Comparison of ENCODE assay signal across 13 cellular contexts in genomic region chr14:50647282-50647681, GRCh38. TPM values are rescaled to one million over a fixed set of nuclear protein-coding genes. Genes with fewer than 3 reads are reported as not detected.
DNase-seq lines count a peak whose midpoint lies in the region; ATAC-seq and TF ChIP-seq lines count a peak whose summit lies in the region.
"Had no signal": no experiment of that assay in that cellular context is flagged by ENCODE, and none has a peak within 500 bp of the region (broad histone marks: within the 10 kb centered on the region; RNA-seq: fewer than 3 reads in every experiment).

No MANE protein-coding gene starts in this region.

- H3K27me3 ChIP-seq in esophagus muscularis mucosa (no peaks in the 10 kb centered on the region), esophagus squamous epithelium (no peaks in the 10 kb centered on the region)
- H3K27me3 ChIP-seq: SJSA1 had no signal

- H3K36me3 ChIP-seq in esophagus muscularis mucosa (peaks cover 0 to 13% (median 0%) of the 10 kb centered on the region in 4 donors), esophagus squamous epithelium (peaks cover 0 to 17% (median 0%) of the 10 kb centered on the region in 3 donors)

- H3K9me3 ChIP-seq in esophagus muscularis mucosa (no peaks in the 10 kb centered on the region), esophagus squamous epithelium (no peaks in the 10 kb centered on the region)
- H3K9me3 ChIP-seq: SJSA1 had no signal

- H3K4me3 Mint-ChIP-seq in activated T-cell treated with anti-CD3 and anti-CD28 coated beads, Interleukin-2, amount 50 U/mL, for 24 hours, result no peak overlapping the region
- H3K4me3 Mint-ChIP-seq: nephron had no signal

- ATAC-seq in GM18499 (IDR thresholded peaks at IDR 0.05; ENCODE audit: insufficient read depth, unreplicated experiment) (peak; percentile 63), GM21447 (IDR thresholded peaks at IDR 0.05; ENCODE audit: unreplicated experiment) (peak; percentile 96), HG03060 (IDR thresholded peaks at IDR 0.05; ENCODE audit: low read depth, unreplicated experiment) (peak; percentile 57)

- 92% methylated on average over 6 of the region's 6 CpGs for WGBS in esophagus muscularis mucosa
- 76 to 83% methylated on average over 6 of the region's 6 CpGs for WGBS in esophagus squamous epithelium, 2 donors

- TF ChIP-seq CTCF in esophagus muscularis mucosa (IDR thresholded peaks at IDR 0.05), result no peak
- no peak for TF ChIP-seq CTCF in esophagus squamous epithelium (IDR thresholded peaks at IDR 0.05)

- no peak for TF ChIP-seq EP300 in esophagus muscularis mucosa (IDR thresholded peaks at IDR 0.05)

- H3K27ac Mint-ChIP-seq in activated T-cell treated with anti-CD3 and anti-CD28 coated beads, Interleukin-2, amount 50 U/mL, for 24 hours, result no peak overlapping the region

- intact Hi-C loops in esophagus muscularis mucosa (cut with DNase I) (no loop called here), esophagus squamous epithelium (cut with DNase I) (no loop called here)

- DNase-seq in esophagus muscularis mucosa (ENCODE audit: extremely low spot score), result no peak
- DNase-seq in esophagus squamous epithelium (lab: John Stamatoyannopoulos, UW), result no peak
- no peak for DNase-seq in AML-193 (lab: John Stamatoyannopoulos, UW)
- DNase-seq in activated T-cell treated with anti-CD3 and anti-CD28 coated beads, Interleukin-2, amount 50 U/mL, for 24 hours, result no peak
- DNase-seq: activated CD4-positive, alpha-beta T cell treated with anti-CD3 and anti-CD28 coated beads, Interleukin-2, amount 50 U/mL, for 1 hour; NCI-H2171 treated with DMSO at 0.1 percent for 48 hours had no signal

- H3K36me3 Mint-ChIP-seq in activated T-cell treated with anti-CD3 and anti-CD28 coated beads, Interleukin-2, amount 50 U/mL, for 24 hours (ENCODE audit: low read depth), result peaks cover 14% of the 10 kb centered on the region

- no peaks in the 10 kb centered on the region for H3K4me1 Mint-ChIP-seq in activated T-cell treated with anti-CD3 and anti-CD28 coated beads, Interleukin-2, amount 50 U/mL, for 24 hours (ENCODE audit: low read depth)
- H3K4me1 Mint-ChIP-seq: nephron had no signal

- H3K27ac ChIP-seq in esophagus muscularis mucosa (replicated peaks in 1 of 4) (no peak overlapping the region), esophagus squamous epithelium (no peak overlapping the region)
- H3K27ac ChIP-seq: C4-2B, SJSA1 had no signal

- TF ChIP-seq POLR2A in Raji (IDR thresholded peaks at IDR 0.05; ENCODE audit: insufficient read depth, low read depth, low read length), result 0 out of 2 replicates have a peak, but pooled peaks have one; percentile 21
- no peak for TF ChIP-seq POLR2A in esophagus muscularis mucosa (IDR thresholded peaks at IDR 0.05; ENCODE audit: low read depth)
- no peak for TF ChIP-seq POLR2A in esophagus squamous epithelium (IDR thresholded peaks at IDR 0.05)

- H3K27me3 Mint-ChIP-seq in activated T-cell treated with anti-CD3 and anti-CD28 coated beads, Interleukin-2, amount 50 U/mL, for 24 hours, result no peaks in the 10 kb centered on the region

- peaks cover 10 to 22% (median 16%) of the 10 kb centered on the region in 4 donors for H3K4me1 ChIP-seq in esophagus muscularis mucosa
- H3K4me1 ChIP-seq in esophagus squamous epithelium, result peaks cover 0 to 9% (median 0%) of the 10 kb centered on the region in 3 donors

- H3K4me3 ChIP-seq in esophagus muscularis mucosa (no peak overlapping the region), esophagus squamous epithelium (no peak overlapping the region)
- H3K4me3 ChIP-seq: SJSA1 had no signal

- no peaks in the 10 kb centered on the region for H3K9me3 Mint-ChIP-seq in activated T-cell treated with anti-CD3 and anti-CD28 coated beads, Interleukin-2, amount 50 U/mL, for 24 hours
- H3K9me3 Mint-ChIP-seq: nephron had no signal

RNA-seq across cellular contexts. Expression of gene SAV1, which starts 20.8 kb away (rescaled TPM):
- total RNA-seq in esophagus muscularis mucosa, result 10 to 100 TPM; 34.5 to 48.5 (median 40.2) TPM
- 10 to 100 TPM; 13.5 to 25.0 (median 19.2) TPM for total RNA-seq in esophagus squamous epithelium
